ENCODE assay signal across 8 cellular contexts in the genomic region with DNA sequence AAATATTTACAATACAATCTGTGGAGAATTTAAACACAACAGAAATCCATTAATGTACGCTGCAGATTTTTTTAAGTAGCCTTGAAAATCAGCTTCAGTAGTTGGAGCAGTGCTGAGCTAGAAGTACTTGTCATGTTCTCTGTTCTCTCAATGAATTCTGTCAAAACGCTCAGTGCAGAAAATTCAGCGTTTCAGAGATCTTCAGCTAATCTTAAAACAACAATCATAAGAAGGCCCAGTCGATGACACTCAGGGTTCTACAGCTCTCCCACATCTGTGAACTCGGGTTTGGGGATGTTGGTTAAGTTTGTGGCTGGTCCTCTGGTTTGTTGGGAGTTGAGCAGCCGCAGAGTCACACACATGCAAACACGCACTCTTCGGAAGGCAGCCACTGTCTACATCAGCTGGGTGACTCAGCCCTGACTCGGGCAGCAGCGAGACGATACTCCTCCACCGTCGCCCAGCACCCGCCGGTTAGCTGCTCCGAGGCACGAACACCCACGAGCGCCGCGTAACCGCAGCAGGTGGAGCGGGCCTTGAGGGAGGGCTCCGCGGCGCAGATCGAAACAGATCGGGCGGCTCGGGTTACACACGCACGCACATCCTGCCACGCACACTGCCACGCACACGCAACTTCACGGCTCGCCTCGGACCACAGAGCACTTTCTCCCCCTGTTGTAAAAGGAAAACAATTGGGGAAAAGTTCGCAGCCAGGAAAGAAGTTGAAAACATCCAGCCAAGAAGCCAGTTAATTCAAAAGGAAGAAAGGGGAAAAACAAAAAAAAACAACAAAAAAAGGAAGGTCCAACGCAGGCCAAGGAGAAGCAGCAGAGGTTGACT.
DNase-seq lines count a peak whose midpoint lies in the region; ATAC-seq and TF ChIP-seq lines count a peak whose summit lies in the region.

No MANE protein-coding gene starts in this region.

- no peak for TF ChIP-seq CTCF in C4-2B (conservative IDR thresholded peaks at IDR 0.05)
- no peak for TF ChIP-seq CTCF in astrocyte of the cerebellum (IDR thresholded peaks at IDR 0.05; ENCODE audit: low read depth, low read length, missing control alignments)

- H3K36me3 ChIP-seq in iPS DF 6.9 (ENCODE audit: control insufficient read depth, insufficient read depth, low read length), result no peaks in the 10 kb centered on the region

- H3K4me3 ChIP-seq in astrocyte of the cerebellum (ENCODE audit: low read depth, low read length) (peak overlapping the region; percentile 89), iPS DF 6.9 (ENCODE audit: low read length) (peak overlapping the region; percentile 19; the same call in 1 of the 2 replicates), skeletal muscle cell (ENCODE audit: low read depth, low read length) (peak overlapping the region; percentile 88)

- no peaks in the 10 kb centered on the region for H3K9me3 ChIP-seq in iPS DF 6.9 (ENCODE audit: control insufficient read depth, insufficient read depth, low read length)

- peaks cover 7% of the 10 kb centered on the region for H3K4me1 ChIP-seq in iPS DF 6.9 (ENCODE audit: control insufficient read depth, insufficient read depth, low read length)

- peaks cover 54% of the 10 kb centered on the region for H3K27me3 ChIP-seq in iPS DF 6.9 (ENCODE audit: control insufficient read depth, insufficient read depth, low read length)

- ATAC-seq in GM21390 (IDR thresholded peaks at IDR 0.05; ENCODE audit: unreplicated experiment), result peak; percentile 28

- WGBS in iPS DF 6.9 (ENCODE audit: insufficient coverage, insufficient read length), result no CpG with 5 or more reads among the region's 40 CpGs

- in situ Hi-C loops in astrocyte of the cerebellum (cut with HindIII; ENCODE audit: low sequenced_read_pairs), result no loop called here

- H3K27ac ChIP-seq in C4-2B (peak overlapping the region; percentile 59), iPS DF 6.9 (ENCODE audit: low read length) (no peak overlapping the region)

- DNase-seq in LoVo (ENCODE audit: low spot score), result peak; percentile 83
- peak; percentile 75 for DNase-seq in T-helper 9 cell
- DNase-seq in astrocyte of the cerebellum (ENCODE audit: low read depth), result peak; percentile 72
- no peak for DNase-seq in iPS DF 6.9 (ENCODE audit: low read depth, low spot score)
- peak; percentile 95 for DNase-seq in skeletal muscle cell (ENCODE audit: low read depth)
- no peak for DNase-seq in SK-N-DZ (ENCODE audit: low spot score)

Comparison
In these comparisons a context has a peak if more than half of its experiments do, and no peak if none do; other contexts are left out.
1. DNase-seq: peak in LoVo (single experiment), T-helper 9 cell (single experiment), astrocyte of the cerebellum (single experiment) and skeletal muscle cell (single experiment); none in iPS DF 6.9 (single experiment) and SK-N-DZ (single experiment).
2. H3K4me3 ChIP-seq: peak in every context shown above with its lines; median percentile 89 in astrocyte of the cerebellum; 88 in skeletal muscle cell; 19 in iPS DF 6.9.